ENCODE assay signal across 8 cellular contexts in the genomic region with DNA sequence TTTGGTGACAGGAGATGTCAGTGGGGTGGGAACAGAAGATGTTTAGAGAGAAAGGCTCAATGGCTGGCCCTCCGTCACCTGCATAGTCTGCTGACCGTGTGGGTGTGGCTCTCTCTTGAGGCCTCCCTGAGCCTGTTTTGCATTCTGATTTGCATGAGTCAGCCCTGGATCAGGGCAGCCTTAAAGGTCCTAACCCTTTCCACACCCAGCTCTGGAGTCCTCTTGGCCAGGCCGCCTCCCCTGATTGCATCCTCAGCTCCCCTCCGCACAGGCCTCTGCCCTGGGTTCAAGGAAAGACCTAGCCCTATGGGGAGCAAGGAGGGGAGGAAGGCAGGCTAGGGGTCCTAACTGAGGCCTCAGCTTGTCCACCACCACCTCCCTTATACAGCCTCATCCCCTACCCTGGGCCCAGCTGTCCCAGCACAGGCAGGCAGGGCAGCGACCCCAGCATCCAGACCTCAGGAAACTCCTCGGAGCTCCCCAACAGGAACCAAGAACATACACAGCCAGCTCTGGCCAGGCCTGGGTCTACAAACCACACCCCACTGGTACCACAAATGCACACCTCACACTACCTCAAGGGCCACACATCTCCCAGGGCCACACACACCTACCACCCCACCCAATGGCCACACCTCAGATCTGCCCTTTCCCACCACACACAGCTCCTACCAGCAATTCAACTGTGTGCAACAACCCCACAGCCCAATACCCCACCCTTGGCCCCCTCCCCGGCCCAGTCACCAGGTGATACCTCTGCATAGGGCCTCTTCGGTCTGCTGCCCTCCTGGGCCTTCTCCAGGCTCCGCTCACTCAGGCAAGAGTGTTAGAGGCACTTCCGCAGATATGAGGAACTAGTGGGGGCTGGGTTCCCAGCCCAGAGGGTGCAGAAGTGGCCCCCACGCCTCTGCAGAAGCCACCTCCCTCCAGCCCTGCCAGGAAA. TPM values are rescaled to one million over a fixed set of nuclear protein-coding genes. Genes with fewer than 3 reads are reported as not detected.
A peak's percentile ranks its signal among the peaks of the same experiment; 100 is the strongest.
DNase-seq lines count a peak whose midpoint lies in the region; ATAC-seq and TF ChIP-seq lines count a peak whose summit lies in the region.

No MANE protein-coding gene starts in this region.

- CTCF ChIA-PET in WTC11 (lab: Charles Lee): interaction anchor here (1.0 to 3.8 kb wide), 3 partner anchors 13 to 613 kb away, joined by 3 to 19 read pairs (median 4); no protein-coding TSS in a partner anchor

- peaks cover 59% of the 10 kb centered on the region for H3K4me1 Mint-ChIP-seq in WTC11

- no peaks in the 10 kb centered on the region for H3K27me3 Mint-ChIP-seq in WTC11 (ENCODE audit: low read depth)

- H3K36me3 Mint-ChIP-seq in WTC11: no peaks in the 10 kb centered on the region

- no peak overlapping the region for H3K4me3 Mint-ChIP-seq in WTC11

- ATAC-seq in HG03066 (IDR thresholded peaks at IDR 0.05; ENCODE audit: low read depth, unreplicated experiment) (peak; percentile 47), WTC11 (peak; percentile 3; the same call in 1 of the 2 replicates), HG02870 (IDR thresholded peaks at IDR 0.05; ENCODE audit: unreplicated experiment) (no peak)

- no peaks in the 10 kb centered on the region for H3K9me3 Mint-ChIP-seq in WTC11

- no peak for TF ChIP-seq CTCF in WTC11 (IDR thresholded peaks at IDR 0.05)

- POLR2A ChIA-PET in WTC11 (lab: Charles Lee): interaction anchor here (0.6 kb wide), 1 partner anchor 60 kb away, joined by 3 read pairs; no protein-coding TSS in a partner anchor

- DNase-seq in WTC11 (ENCODE audit: low spot score) (no peak), kidney tubule cell (ENCODE audit: low spot score) (peak; percentile 40), NCI-H82 (lab: John Stamatoyannopoulos, UW) (no peak), medulla oblongata (ENCODE audit: extremely low spot score) (no peak), NCI-H1092 (lab: John Stamatoyannopoulos, UW) (no peak)

- peak; percentile 51 for TF ChIP-seq POLR2A in GM15510 (IDR thresholded peaks at IDR 0.05; ENCODE audit: borderline replicate concordance, extremely low read depth, insufficient read length)

- H3K27ac Mint-ChIP-seq in WTC11: peak overlapping the region; percentile 22; the same call in 1 of the 2 replicates

TF ChIP-seq in WTC11, 78 proteins besides CTCF, POLR2A, EP300 and RAD21:
- no peak for TF ChIP-seq AFF4 (CRISPR knock-in tag; IDR thresholded peaks at IDR 0.05; ENCODE audit: borderline replicate concordance)
- TF ChIP-seq ZNF396 (CRISPR knock-in tag; IDR thresholded peaks at IDR 0.05; ENCODE audit: borderline replicate concordance): no peak
- no peak for TF ChIP-seq GTF2I (CRISPR knock-in tag; conservative IDR thresholded peaks at IDR 0.05)
- no peak for TF ChIP-seq FOXP1 (CRISPR knock-in tag; IDR thresholded peaks at IDR 0.05; ENCODE audit: borderline replicate concordance)
- no peak for TF ChIP-seq ZNF219 (CRISPR knock-in tag; IDR thresholded peaks at IDR 0.05; ENCODE audit: borderline replicate concordance)
- no peak for TF ChIP-seq CDX4 (CRISPR knock-in tag; IDR thresholded peaks at IDR 0.05; ENCODE audit: borderline replicate concordance)
- TF ChIP-seq FOXJ3 (CRISPR knock-in tag; IDR thresholded peaks at IDR 0.05; ENCODE audit: borderline replicate concordance): no peak
- no peak for TF ChIP-seq RELA (CRISPR knock-in tag; IDR thresholded peaks at IDR 0.05; ENCODE audit: borderline replicate concordance)
- TF ChIP-seq TP53 (CRISPR knock-in tag; IDR thresholded peaks at IDR 0.05): no peak
- TF ChIP-seq CBFB (CRISPR knock-in tag; IDR thresholded peaks at IDR 0.05; ENCODE audit: low read depth): no peak
- TF ChIP-seq ZNF317 (CRISPR knock-in tag; IDR thresholded peaks at IDR 0.05; ENCODE audit: borderline replicate concordance, low read depth): no peak
- no peak for TF ChIP-seq USF1 (CRISPR knock-in tag; IDR thresholded peaks at IDR 0.05)
- no peak for TF ChIP-seq MYBL2 (CRISPR knock-in tag; IDR thresholded peaks at IDR 0.05)
- TF ChIP-seq JUN (CRISPR knock-in tag; IDR thresholded peaks at IDR 0.05): no peak
- TF ChIP-seq ZNF423 (CRISPR knock-in tag; IDR thresholded peaks at IDR 0.05): no peak
- TF ChIP-seq ESRRA (CRISPR knock-in tag; IDR thresholded peaks at IDR 0.05; ENCODE audit: borderline replicate concordance): no peak

RNA-seq across cellular contexts. Expression of gene ARAP1, which starts 13.7 kb away (rescaled TPM):
- total RNA-seq in WTC11 (2021): 76.4 to 98.8 TPM (median 78.3 TPM) in 3 replicates

RNA-seq across cellular contexts. Expression of gene STARD10, which starts 55.4 kb away (rescaled TPM):
- total RNA-seq in WTC11 (2021): 32.0 to 40.9 TPM (median 36.6 TPM) in 3 replicates
